In the genomic region with DNA sequence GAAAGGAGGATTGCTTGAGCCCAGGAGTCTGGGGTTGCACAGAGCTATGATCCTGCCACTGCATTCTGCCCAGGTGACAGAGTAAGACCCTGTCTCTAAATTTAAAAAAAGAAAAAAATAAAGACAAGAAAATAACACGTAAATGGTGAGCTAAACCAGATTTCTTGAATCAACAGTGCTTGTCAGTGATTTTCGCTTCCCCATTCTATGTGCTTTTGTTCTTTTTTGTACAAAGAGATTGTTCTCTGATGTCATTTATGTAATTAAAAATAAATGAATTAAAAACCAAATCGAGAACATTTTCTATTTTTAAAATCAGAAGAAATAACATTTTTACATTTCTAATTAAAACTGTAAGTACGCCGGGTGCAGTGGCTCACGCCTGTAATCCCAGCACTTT, we compare ENCODE assay signal across 22 cellular contexts. TPM values are rescaled to one million over a fixed set of nuclear protein-coding genes. Genes with fewer than 3 reads are reported as not detected.
DNase-seq lines count a peak whose midpoint lies in the region; ATAC-seq and TF ChIP-seq lines count a peak whose summit lies in the region.
"Had no signal": no experiment of that assay in that cellular context is flagged by ENCODE, and none has a peak within 500 bp of the region (broad histone marks: within the 10 kb centered on the region; RNA-seq: fewer than 3 reads in every experiment).

No MANE protein-coding gene starts in this region.

- H3K4me2 ChIP-seq in Karpas-422 (ENCODE audit: low read depth, low read length, poor library complexity, severe bottlenecking) = no peak overlapping the region
- H3K4me2 ChIP-seq: A549, BLaER1, GM23338 had no signal

- no peaks in the 10 kb centered on the region for H3K36me3 ChIP-seq in Karpas-422 (ENCODE audit: insufficient read depth, low read length)
- H3K36me3 ChIP-seq in thyroid gland = no peaks in the 10 kb centered on the region
- H3K36me3 ChIP-seq: BLaER1 had no signal

- peaks cover 5% of the 10 kb centered on the region for H3K27me3 Mint-ChIP-seq in memory B cell

- no peak overlapping the region for H3K4me3 Mint-ChIP-seq in memory B cell
- H3K4me3 Mint-ChIP-seq: CD14-positive monocyte; CD4-positive, alpha-beta memory T cell; GM23338; HFFc6 had no signal

- H4K20me1 ChIP-seq in Karpas-422 (ENCODE audit: insufficient read depth, low read depth, low read length) = no peaks in the 10 kb centered on the region
- H4K20me1 ChIP-seq: BLaER1 had no signal

- H3K4me1 ChIP-seq in Karpas-422 (ENCODE audit: low read length) (peaks cover 2% of the 10 kb centered on the region), thyroid gland (peaks cover 0 to 2% of the 10 kb centered on the region in 2 donors)
- H3K4me1 ChIP-seq: A549 had no signal

- TF ChIP-seq CTCF in thyroid gland (IDR thresholded peaks at IDR 0.05) = no peak

- ATAC-seq in memory B cell (ENCODE audit: low read depth) (peak; percentile 58), GM18505 (IDR thresholded peaks at IDR 0.05; ENCODE audit: unreplicated experiment) (no peak)
- ATAC-seq: A549, GM23338, HCT116, K562 had no signal

- peaks cover 5% of the 10 kb centered on the region for H3K4me1 Mint-ChIP-seq in memory B cell
- H3K4me1 Mint-ChIP-seq: GM23338 had no signal

- H3K27ac Mint-ChIP-seq in memory B cell = no peak overlapping the region
- H3K27ac Mint-ChIP-seq: CD14-positive monocyte; CD4-positive, alpha-beta memory T cell; GM23338; HFFc6 had no signal

- no peaks in the 10 kb centered on the region for H3K9me2 ChIP-seq in Karpas-422 (replicated peaks; ENCODE audit: insufficient read depth, low read length)

- DNase-seq in NOMO-1 treated with DMSO at 0.1 percent for 48 hours (lab: John Stamatoyannopoulos, UW; ENCODE audit: unreplicated experiment) = peak; percentile 15
- no peak for DNase-seq in NOMO-1 treated with dmso at 0.1 percent for 144 hours (lab: John Stamatoyannopoulos, UW; ENCODE audit: unreplicated experiment)
- peak; percentile 6 for DNase-seq in Karpas-422
- no peak for DNase-seq in memory B cell (ENCODE audit: low spot score in 2 of 2)
- DNase-seq in thyroid gland = no peak
- DNase-seq in DMS79 (lab: John Stamatoyannopoulos, UW) = no peak
- DNase-seq: AML-193; CD4-positive, alpha-beta memory T cell; DMS153; DMS79 treated with DMSO at 0.1 percent for 48 hours; EL; HFFc6; IMR-90 had no signal

- WGBS in thyroid gland, 2 donors = 73 to 81% methylated on average over 6 of the region's 6 CpGs

- no peaks in the 10 kb centered on the region for H3K27me3 ChIP-seq in Karpas-422 (ENCODE audit: low read length)
- H3K27me3 ChIP-seq in thyroid gland = no peaks in the 10 kb centered on the region
- H3K27me3 ChIP-seq: BLaER1 had no signal

- no peak overlapping the region for H2AFZ ChIP-seq in Karpas-422 (ENCODE audit: low read length)
- H2AFZ ChIP-seq: GM23338 had no signal

- H3K4me3 ChIP-seq in Karpas-422 (ENCODE audit: low read length) (no peak overlapping the region), thyroid gland (replicated peaks in 1 of 3) (no peak overlapping the region)
- H3K4me3 ChIP-seq: A549, BLaER1, GM23338, K562 had no signal

- H3K36me3 Mint-ChIP-seq in memory B cell = no peaks in the 10 kb centered on the region
- H3K36me3 Mint-ChIP-seq: CD14-positive monocyte; CD4-positive, alpha-beta memory T cell had no signal

- H3K9ac ChIP-seq in Karpas-422 (ENCODE audit: low read length) = no peak overlapping the region
- H3K9ac ChIP-seq: BLaER1 had no signal

- H3K9me3 ChIP-seq in Karpas-422 (ENCODE audit: low read length) = no peaks in the 10 kb centered on the region
- H3K9me3 ChIP-seq in thyroid gland = no peaks in the 10 kb centered on the region
- H3K9me3 ChIP-seq: A549, BLaER1 had no signal

- H3K27ac ChIP-seq in Karpas-422 (ENCODE audit: low read length) (no peak overlapping the region), thyroid gland (no peak overlapping the region)
- H3K27ac ChIP-seq: 22Rv1, A549, BLaER1 had no signal

- H3K9me3 Mint-ChIP-seq in memory B cell = no peaks in the 10 kb centered on the region
- H3K9me3 Mint-ChIP-seq: CD4-positive, alpha-beta memory T cell; HFFc6 had no signal

- intact Hi-C loops in thyroid gland (cut with DNase I) = no loop called here

- no peaks in the 10 kb centered on the region for H3K79me2 ChIP-seq in Karpas-422 (ENCODE audit: low read length)

- TF ChIP-seq POLR2A in thyroid gland (IDR thresholded peaks at IDR 0.05) (no peak), GM18505 (IDR thresholded peaks at IDR 0.05; ENCODE audit: borderline replicate concordance, extremely low read depth, insufficient read depth, insufficient read length) (no peak)

RNA-seq across cellular contexts. Expression of a gene that starts 19.8 kb away (rescaled TPM):
- 0.15 and 0.90 TPM in 2 replicates for total RNA-seq in Karpas-422 (2014; rRNA removed; shearing (Covaris generic); ENCODE audit: low replicate concordance)
- total RNA-seq in thyroid gland = 10 to 100 TPM in 2 of 4 donors, 1 to 10 TPM in 2; 5.0 to 11.4 (median 8.3) TPM
- total RNA-seq: HFFc6 had no signal

RNA-seq across cellular contexts. Expression of a gene that starts 29.5 kb away (rescaled TPM):
- not detected in 2 replicates for total RNA-seq in Karpas-422 (2014; rRNA removed; shearing (Covaris generic); ENCODE audit: low replicate concordance)
- total RNA-seq in thyroid gland = not detected
- total RNA-seq: CD4-positive, alpha-beta memory T cell; G401; K562 had no signal

RNA-seq across cellular contexts. Expression of a gene that starts 43.9 kb away (rescaled TPM):
- total RNA-seq in Karpas-422 (2014; rRNA removed; shearing (Covaris generic); ENCODE audit: low replicate concordance) = 10.6 and 11.9 TPM in 2 replicates
- 10 to 100 TPM; 41.1 to 67.2 (median 49.5) TPM for total RNA-seq in thyroid gland

RNA-seq across cellular contexts. Expression of a gene that starts 46.4 kb away (rescaled TPM):
- 32.0 and 57.1 TPM in 2 replicates for total RNA-seq in Karpas-422 (2014; rRNA removed; shearing (Covaris generic); ENCODE audit: low replicate concordance)
- 10 to 100 TPM; 41.4 to 64.4 (median 53.8) TPM for total RNA-seq in thyroid gland

RNA-seq across cellular contexts. Expression of a gene that starts 47.3 kb away (rescaled TPM):
- 69.6 and 80.4 TPM in 2 replicates for total RNA-seq in Karpas-422 (2014; rRNA removed; shearing (Covaris generic); ENCODE audit: low replicate concordance)
- 10 to 100 TPM; 35.5 to 58.3 (median 39.7) TPM for total RNA-seq in thyroid gland

Comparison
In these comparisons a context has a peak if more than half of its experiments do, and no peak if none do; other contexts are left out.
1. DNase-seq: peak in NOMO-1 treated with DMSO at 0.1 percent for 48 hours (single experiment) and Karpas-422 (single experiment); none in NOMO-1 treated with dmso at 0.1 percent for 144 hours (single experiment), memory B cell (0 of 2), thyroid gland (0 of 2) and DMS79 (single experiment).